In the genomic region with DNA sequence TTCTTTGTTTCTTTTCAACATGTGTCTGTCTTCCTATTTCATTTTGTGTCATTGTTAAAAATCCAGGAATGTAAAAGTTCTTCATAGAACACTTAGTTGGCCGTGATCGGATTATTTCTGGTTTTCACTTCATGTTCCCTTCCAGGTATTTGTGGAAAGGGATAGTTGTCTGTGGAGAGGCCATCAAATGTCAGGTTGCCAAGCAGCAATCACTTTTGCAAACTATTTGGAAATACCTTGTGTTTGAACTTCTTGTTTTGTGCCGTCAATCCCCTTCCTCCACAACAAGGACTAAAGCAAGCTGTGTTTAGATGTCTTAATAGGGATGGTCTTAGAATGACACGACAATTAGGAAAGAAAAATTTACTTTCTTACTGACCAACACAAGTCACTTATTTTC, we compare ENCODE assay signal across 21 cellular contexts.
A peak's percentile ranks its signal among the peaks of the same experiment; 100 is the strongest.
DNase-seq lines count a peak whose midpoint lies in the region; ATAC-seq and TF ChIP-seq lines count a peak whose summit lies in the region.
"Had no signal": no experiment of that assay in that cellular context is flagged by ENCODE, and none has a peak within 500 bp of the region (broad histone marks: within the 10 kb centered on the region; RNA-seq: fewer than 3 reads in every experiment).

No MANE protein-coding gene starts in this region.

- H3K9ac ChIP-seq in adipocyte (ENCODE audit: low read length), result peak overlapping the region; percentile 35
- H3K9ac ChIP-seq: BLaER1 had no signal

- no peaks in the 10 kb centered on the region for H3K27me3 Mint-ChIP-seq in mesothelial cell of epicardium (ENCODE audit: low read depth)
- H3K27me3 Mint-ChIP-seq in activated naive CD8-positive, alpha-beta T cell treated with anti-CD3 and anti-CD28 coated beads, Interleukin-2, amount 50 U/mL, for 24 hours, result no peaks in the 10 kb centered on the region
- H3K27me3 Mint-ChIP-seq: B cell; CD4-positive, CD25-positive, alpha-beta regulatory T cell had no signal

- TF ChIP-seq CTCF in mesothelial cell of epicardium (IDR thresholded peaks at IDR 0.05; ENCODE audit: unreplicated experiment) (no peak), uterus (IDR thresholded peaks at IDR 0.05) (no peak)

- no peak for TF ChIP-seq POLR2A in uterus (IDR thresholded peaks at IDR 0.05)

- peak; percentile 6 to 28 for DNase-seq in NOMO-1 (lab: John Stamatoyannopoulos, UW; ENCODE audit: unreplicated experiment in 2 of 2)
- DNase-seq in NOMO-1 treated with dmso at 0.1 percent for 144 hours (lab: John Stamatoyannopoulos, UW; ENCODE audit: unreplicated experiment), result no peak
- DNase-seq in adipocyte (ENCODE audit: low read depth), result no peak
- DNase-seq in mesothelial cell of epicardium (ENCODE audit: low spot score in 2 of 2, unreplicated experiment in 2 of 2), result no peak
- no peak for DNase-seq in uterus
- DNase-seq in activated naive CD8-positive, alpha-beta T cell treated with anti-CD3 and anti-CD28 coated beads, Interleukin-2, amount 50 U/mL, for 24 hours, result no peak
- no peak for DNase-seq in GDM1 (lab: John Stamatoyannopoulos, UW)
- DNase-seq: Caco-2; CD4-positive, CD25-positive, alpha-beta regulatory T cell; CD8-positive, alpha-beta T cell; DMS153; DND-41; GOT3; HFFc6 had no signal

- H3K4me1 ChIP-seq in adipocyte (ENCODE audit: control insufficient read depth, insufficient read depth, low read length) (peaks cover 24% of the 10 kb centered on the region), uterus (no peaks in the 10 kb centered on the region)
- H3K4me1 ChIP-seq: BLaER1, Caco-2, HAP-1 had no signal

- no peak overlapping the region for H3K4me3 ChIP-seq in adipocyte (ENCODE audit: low read length)
- no peak overlapping the region for H3K4me3 ChIP-seq in uterus
- H3K4me3 ChIP-seq: BLaER1, GM12878, HAP-1 had no signal

- intact Hi-C loops in uterus (cut with DNase I; ENCODE audit: low total_unique reads), result no loop called here

- H3K27ac ChIP-seq in uterus, result peak overlapping the region; percentile 8 to 53
- H3K27ac ChIP-seq: 22Rv1, BLaER1, C4-2B had no signal

- peaks cover 28% of the 10 kb centered on the region for H3K4me1 Mint-ChIP-seq in mesothelial cell of epicardium
- no peaks in the 10 kb centered on the region for H3K4me1 Mint-ChIP-seq in activated naive CD8-positive, alpha-beta T cell treated with anti-CD3 and anti-CD28 coated beads, Interleukin-2, amount 50 U/mL, for 24 hours
- H3K4me1 Mint-ChIP-seq: B cell; CD4-positive, CD25-positive, alpha-beta regulatory T cell had no signal

- no peak for ATAC-seq in activated naive CD8-positive, alpha-beta T cell treated with anti-CD3 and anti-CD28 coated beads, Interleukin-2, amount 50 U/mL, for 24 hours
- no peak for ATAC-seq in HG03135 (IDR thresholded peaks at IDR 0.05; ENCODE audit: unreplicated experiment)
- ATAC-seq: CD8-positive, alpha-beta T cell; GM12878 had no signal

- H3K9me3 ChIP-seq in adipocyte (ENCODE audit: control insufficient read depth, low read length) (peaks cover 2% of the 10 kb centered on the region), uterus (peaks cover 0 to 3% of the 10 kb centered on the region in 2 donors)
- H3K9me3 ChIP-seq: Caco-2, HAP-1 had no signal

- peak overlapping the region; percentile 35 for H3K27ac Mint-ChIP-seq in mesothelial cell of epicardium
- H3K27ac Mint-ChIP-seq in activated naive CD8-positive, alpha-beta T cell treated with anti-CD3 and anti-CD28 coated beads, Interleukin-2, amount 50 U/mL, for 24 hours, result no peak overlapping the region
- H3K27ac Mint-ChIP-seq: B cell; CD4-positive, CD25-positive, alpha-beta regulatory T cell; CD8-positive, alpha-beta T cell; HFFc6 had no signal

- peaks cover 10% of the 10 kb centered on the region for H3K36me3 Mint-ChIP-seq in mesothelial cell of epicardium
- H3K36me3 Mint-ChIP-seq in activated naive CD8-positive, alpha-beta T cell treated with anti-CD3 and anti-CD28 coated beads, Interleukin-2, amount 50 U/mL, for 24 hours (ENCODE audit: low read depth), result no peaks in the 10 kb centered on the region
- H3K36me3 Mint-ChIP-seq: CD4-positive, CD25-positive, alpha-beta regulatory T cell; CD8-positive, alpha-beta T cell had no signal

- peaks cover 14% of the 10 kb centered on the region for H3K9me3 Mint-ChIP-seq in mesothelial cell of epicardium
- H3K9me3 Mint-ChIP-seq in activated naive CD8-positive, alpha-beta T cell treated with anti-CD3 and anti-CD28 coated beads, Interleukin-2, amount 50 U/mL, for 24 hours, result peaks cover 17% of the 10 kb centered on the region

- no peaks in the 10 kb centered on the region for H3K27me3 ChIP-seq in adipocyte (replicated peaks; ENCODE audit: control insufficient read depth, insufficient read depth, low read length)
- H3K27me3 ChIP-seq in uterus, result no peaks in the 10 kb centered on the region
- H3K27me3 ChIP-seq: BLaER1 had no signal

- no peak overlapping the region for H3K4me3 Mint-ChIP-seq in mesothelial cell of epicardium
- H3K4me3 Mint-ChIP-seq in activated naive CD8-positive, alpha-beta T cell treated with anti-CD3 and anti-CD28 coated beads, Interleukin-2, amount 50 U/mL, for 24 hours, result no peak overlapping the region
- H3K4me3 Mint-ChIP-seq: B cell; CD4-positive, CD25-positive, alpha-beta regulatory T cell; CD8-positive, alpha-beta T cell; HFFc6 had no signal

- H3K36me3 ChIP-seq in adipocyte (ENCODE audit: control insufficient read depth, insufficient read depth, low read length, severe bottlenecking), result no peaks in the 10 kb centered on the region
- H3K36me3 ChIP-seq in uterus, result no peaks in the 10 kb centered on the region
- H3K36me3 ChIP-seq: BLaER1, HAP-1 had no signal

Comparison
In these comparisons a context has a peak if more than half of its experiments do, and no peak if none do; other contexts are left out.
1. DNase-seq: peak in NOMO-1 (2 of 2); none in NOMO-1 treated with dmso at 0.1 percent for 144 hours (single experiment), adipocyte (single experiment), mesothelial cell of epicardium (0 of 2), uterus (0 of 2), activated naive CD8-positive, alpha-beta T cell treated with anti-CD3 and anti-CD28 coated beads, Interleukin-2, amount 50 U/mL, for 24 hours (single experiment) and GDM1 (single experiment).